ENCODE assay signal across 8 cellular contexts in genomic region chr7:36487756-36488336, GRCh38.
A peak's percentile ranks its signal among the peaks of the same experiment; 100 is the strongest.
DNase-seq lines count a peak whose midpoint lies in the region; ATAC-seq, FAIRE-seq and TF ChIP-seq lines count a peak whose summit lies in the region.

No MANE protein-coding gene starts in this region.

- H3K27me3 Mint-ChIP-seq in effector memory CD8-positive, alpha-beta T cell, result no peaks in the 10 kb centered on the region
- peaks cover 0 to 22% (median 0%) of the 10 kb centered on the region in 5 donors for H3K27me3 Mint-ChIP-seq in naive thymus-derived CD4-positive, alpha-beta T cell

- no peak overlapping the region for H3K27ac ChIP-seq in A549
- no peak overlapping the region for H3K27ac ChIP-seq in naive thymus-derived CD4-positive, alpha-beta T cell (ENCODE audit: low read depth, low read length)

- DNase-seq in A549 (ENCODE audit: low read depth in 1 of 2, low spot score in 1 of 2), result peak; percentile 47 to 71
- peak; percentile 54 for DNase-seq in GDM1 (lab: John Stamatoyannopoulos, UW)
- peak; percentile 48 for DNase-seq in NCI-H1436 (lab: John Stamatoyannopoulos, UW)
- DNase-seq in effector memory CD8-positive, alpha-beta T cell, result peak; percentile 36 to 56 (median 44)
- peak in 7 of 9 donors; percentile 47 to 72 (median 61) for DNase-seq in naive thymus-derived CD4-positive, alpha-beta T cell

- H3K9me3 Mint-ChIP-seq in effector memory CD8-positive, alpha-beta T cell, result no peaks in the 10 kb centered on the region
- H3K9me3 Mint-ChIP-seq in naive thymus-derived CD4-positive, alpha-beta T cell, result peaks cover 0 to 2% (median 0%) of the 10 kb centered on the region in 11 donors

- no peak for TF ChIP-seq POLR2A in A549 (IDR thresholded peaks at IDR 0.05; ENCODE audit: low read length)

- POLR2A ChIA-PET in A549 (lab: Yijun Ruan, JAX), result no interaction called here
- POLR2A ChIA-PET in naive thymus-derived CD4-positive, alpha-beta T cell (lab: Charles Lee), result interaction anchor here (0.9 kb wide), 1 partner anchor 151 kb away, joined by 3 read pairs; no protein-coding TSS in a partner anchor

- peak; percentile 96 for FAIRE-seq in A549 (lab: Jason Lieb, UNC)

- no peak overlapping the region for H3K27ac Mint-ChIP-seq in effector memory CD8-positive, alpha-beta T cell
- H3K27ac Mint-ChIP-seq in naive thymus-derived CD4-positive, alpha-beta T cell, result peak overlapping the region in 1 of 9 donors; percentile 81

- H3K4me1 Mint-ChIP-seq in effector memory CD8-positive, alpha-beta T cell (ENCODE audit: low read depth in 2 of 2), result peaks cover 0 to 4% of the 10 kb centered on the region in 2 donors
- peaks cover 0 to 9% (median 3%) of the 10 kb centered on the region in 7 donors for H3K4me1 Mint-ChIP-seq in naive thymus-derived CD4-positive, alpha-beta T cell

- H3K9me3 ChIP-seq in A549, result no peaks in the 10 kb centered on the region
- no peaks in the 10 kb centered on the region for H3K9me3 ChIP-seq in naive thymus-derived CD4-positive, alpha-beta T cell (ENCODE audit: control insufficient read depth in 2 of 3, low read length in 3 of 3)

- H3K4me3 ChIP-seq in A549, result no peak overlapping the region
- H3K4me3 ChIP-seq in naive thymus-derived CD4-positive, alpha-beta T cell (ENCODE audit: low read length), result no peak overlapping the region

- H3K36me3 Mint-ChIP-seq in effector memory CD8-positive, alpha-beta T cell (ENCODE audit: insufficient read depth), result peaks cover 3% of the 10 kb centered on the region
- peaks cover 0 to 1% (median 0%) of the 10 kb centered on the region in 5 donors for H3K36me3 Mint-ChIP-seq in naive thymus-derived CD4-positive, alpha-beta T cell

- peak; percentile 93 for TF ChIP-seq CTCF in A549 (IDR thresholded peaks at IDR 0.05)

- WGBS in A549 (ENCODE audit: missing lambda C conversion rate), result 23% methylated on average over 4 of the region's 4 CpGs

- H3K36me3 ChIP-seq in naive thymus-derived CD4-positive, alpha-beta T cell (ENCODE audit: control insufficient read depth in 2 of 3, insufficient read depth in 3 of 3, low read length in 3 of 3), result no peaks in the 10 kb centered on the region

- no peaks in the 10 kb centered on the region for H3K4me1 ChIP-seq in A549
- no peaks in the 10 kb centered on the region for H3K4me1 ChIP-seq in naive thymus-derived CD4-positive, alpha-beta T cell (ENCODE audit: control insufficient read depth in 2 of 2, insufficient read depth in 2 of 2, low read length in 2 of 2)

- no peak overlapping the region for H3K4me2 ChIP-seq in A549

- no peak overlapping the region for H3K4me3 Mint-ChIP-seq in effector memory CD8-positive, alpha-beta T cell
- no peak overlapping the region for H3K4me3 Mint-ChIP-seq in naive thymus-derived CD4-positive, alpha-beta T cell

- ATAC-seq in A549 (peak; percentile 59 to 75; a peak in 4 of 6 replicates), SK-N-SH treated with all-trans-retinoic acid at 6 μM for 48 hours (peak; percentile 86), HG03354 (IDR thresholded peaks at IDR 0.05; ENCODE audit: poor library complexity, severe bottlenecking, unreplicated experiment) (no peak), HG03378 (IDR thresholded peaks at IDR 0.05; ENCODE audit: unreplicated experiment) (no peak)
- ATAC-seq in effector memory CD8-positive, alpha-beta T cell (replicated peaks), result peak; percentile 75
- ATAC-seq in naive thymus-derived CD4-positive, alpha-beta T cell, result peak; percentile 78

- no peak for TF ChIP-seq EP300 in A549 (IDR thresholded peaks at IDR 0.05)

- no peaks in the 10 kb centered on the region for H3K27me3 ChIP-seq in naive thymus-derived CD4-positive, alpha-beta T cell (ENCODE audit: control insufficient read depth in 2 of 2, insufficient read depth in 2 of 2, low read length in 2 of 2)

- peak; percentile 95 to 97 for TF ChIP-seq RAD21 in A549 (conservative IDR thresholded peaks at IDR 0.05 in 1 of 2, IDR thresholded peaks at IDR 0.05 in 1 of 2)

- CTCF ChIA-PET in A549 (lab: Yijun Ruan, JAX), result interaction anchor here (0.5 to 20.0 kb wide), 76 partner anchors 8 to 722 kb away, joined by 3 to 261 read pairs (median 4); no protein-coding TSS in a partner anchor
- CTCF ChIA-PET in naive thymus-derived CD4-positive, alpha-beta T cell (lab: Charles Lee), result interaction anchor here (0.6 to 6.1 kb wide), 24 partner anchors 11 to 1994 kb away, joined by 3 to 113 read pairs (median 4); no protein-coding TSS in a partner anchor

- intact Hi-C loops in naive thymus-derived CD4-positive, alpha-beta T cell (cut with micrococcal nuclease), result loop anchor here (1.0 to 10.0 kb wide), 11 partner anchors 121 to 1345 kb away; a partner anchor contains a TSS

TF ChIP-seq in A549, 52 proteins besides CTCF, POLR2A, EP300 and RAD21:
- TF ChIP-seq USF2 (IDR thresholded peaks at IDR 0.05) (no peak), SMC3 (IDR thresholded peaks at IDR 0.05) (peak; percentile 97)
TF ChIP-seq in A549: peak in this region for 1.

TF ChIP-seq in SK-N-SH treated with all-trans-retinoic acid at 6 μM for 48 hours, 23 proteins besides CTCF, POLR2A, EP300 and RAD21 (continues in another document):
- TF ChIP-seq ZNF8 (CRISPR knock-in tag; IDR thresholded peaks at IDR 0.05), result no peak
- TF ChIP-seq ESRRG (CRISPR knock-in tag; IDR thresholded peaks at IDR 0.05), result no peak
- no peak for TF ChIP-seq TSHZ2 (CRISPR knock-in tag; IDR thresholded peaks at IDR 0.05)
- no peak for TF ChIP-seq PATZ1 (CRISPR knock-in tag; IDR thresholded peaks at IDR 0.05; ENCODE audit: borderline replicate concordance)
- no peak for TF ChIP-seq POU6F1 (CRISPR knock-in tag; IDR thresholded peaks at IDR 0.05; ENCODE audit: borderline replicate concordance, low read depth)
- TF ChIP-seq RARB (CRISPR knock-in tag; IDR thresholded peaks at IDR 0.05), result no peak
- no peak for TF ChIP-seq CSRNP3 (CRISPR knock-in tag; IDR thresholded peaks at IDR 0.05)
- TF ChIP-seq ZC3H10 (CRISPR knock-in tag; IDR thresholded peaks at IDR 0.05), result no peak
- no peak for TF ChIP-seq TOX (CRISPR knock-in tag; IDR thresholded peaks at IDR 0.05; ENCODE audit: borderline replicate concordance)
- TF ChIP-seq ZFP30 (CRISPR knock-in tag; IDR thresholded peaks at IDR 0.05), result no peak

Comparison
In these comparisons a context has a peak if more than half of its experiments do, and no peak if none do; other contexts are left out.
1. ATAC-seq: peak in A549 (2 of 2), SK-N-SH treated with all-trans-retinoic acid at 6 μM for 48 hours (single experiment), effector memory CD8-positive, alpha-beta T cell (single experiment) and naive thymus-derived CD4-positive, alpha-beta T cell (single experiment); none in HG03354 (single experiment) and HG03378 (single experiment).
2. Peak in every context shown above with its lines, with median percentiles within 50 percentile points of each other: DNase-seq.